Comparison of ENCODE assay signal across 8 cellular contexts in the genomic region with DNA sequence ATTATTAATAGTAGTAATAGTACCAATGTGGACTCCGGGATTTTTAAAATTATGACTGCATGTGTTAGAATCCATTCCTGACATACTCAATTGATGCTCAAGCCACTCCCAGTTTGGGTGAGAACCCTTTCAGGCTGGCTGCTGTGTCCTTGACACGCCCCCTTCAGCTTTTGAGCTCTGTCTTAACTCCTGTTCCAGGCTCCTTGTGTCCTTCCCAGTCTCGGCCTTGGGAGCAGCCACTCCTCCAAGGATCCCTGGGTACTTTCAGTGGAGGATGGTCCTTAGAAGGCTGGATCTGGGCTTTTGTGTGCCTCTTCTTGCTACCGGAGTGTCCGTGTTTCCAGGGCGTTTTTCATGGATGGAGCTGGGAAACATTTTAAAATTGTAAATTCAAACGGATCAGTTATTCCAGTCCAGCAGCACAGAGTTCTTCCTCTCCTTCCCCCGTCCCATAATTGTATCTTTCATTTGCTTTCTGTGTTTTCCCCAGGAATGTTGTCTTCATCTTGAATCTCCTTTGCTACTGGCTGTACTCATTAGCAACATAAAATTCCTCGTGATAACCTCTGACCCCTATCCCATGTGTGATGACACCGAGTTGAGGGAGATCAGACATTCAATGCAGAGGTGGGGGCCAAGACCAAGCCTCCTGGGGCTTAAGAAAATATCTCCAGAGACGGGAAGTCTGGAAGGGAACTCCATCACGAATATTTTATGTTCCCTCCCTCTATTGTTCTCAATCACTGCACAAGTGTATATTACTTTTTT. TPM values are rescaled to one million over a fixed set of nuclear protein-coding genes. Genes with fewer than 3 reads are reported as not detected.
DNase-seq lines count a peak whose midpoint lies in the region; ATAC-seq, FAIRE-seq and TF ChIP-seq lines count a peak whose summit lies in the region.

No MANE protein-coding gene starts in this region.

- ATAC-seq in HG03045 (IDR thresholded peaks at IDR 0.05; ENCODE audit: unreplicated experiment) = no peak

- H3K27ac ChIP-seq in esophagus (ENCODE audit: low read depth in 2 of 2, low read length in 1 of 2) = peak overlapping the region; percentile 73 to 84
- peak overlapping the region; percentile 87 for H3K27ac ChIP-seq in rectal smooth muscle tissue (ENCODE audit: low read depth, low read length)

- H3K4me1 ChIP-seq in esophagus (ENCODE audit: control insufficient read depth in 2 of 2, insufficient read depth in 2 of 2, low read length in 1 of 2) = peaks cover 2% of the 10 kb centered on the region in 2 donors
- H3K4me1 ChIP-seq in rectal smooth muscle tissue (ENCODE audit: control insufficient read depth, insufficient read depth, low read length) = peaks cover 6% of the 10 kb centered on the region

- TF ChIP-seq POLR2A in GM12891 (IDR thresholded peaks at IDR 0.05; ENCODE audit: low read depth, low read length) = no peak

- WGBS in esophagus, 2 donors = 53 to 57% methylated on average over 12 of the region's 12 CpGs

- H3K9ac ChIP-seq in rectal smooth muscle tissue (ENCODE audit: low read length) = no peak overlapping the region

- H3K27me3 ChIP-seq in esophagus (ENCODE audit: control insufficient read depth in 1 of 2, insufficient read depth in 2 of 2, low read length in 2 of 2) (no peaks in the 10 kb centered on the region), rectal smooth muscle tissue (ENCODE audit: control insufficient read depth, insufficient read depth, low read length) (no peaks in the 10 kb centered on the region)

- H3K9me3 ChIP-seq in esophagus (ENCODE audit: control insufficient read depth in 2 of 2, insufficient read depth in 1 of 2, low read depth in 1 of 2, low read length in 1 of 2) = no peaks in the 10 kb centered on the region

- no peak for FAIRE-seq in GM12891 (lab: Jason Lieb, UNC)

- peak; percentile 49 for DNase-seq in G401 (ENCODE audit: low spot score)
- peak; percentile 52 for DNase-seq in RKO (ENCODE audit: low spot score)
- DNase-seq in GM12891 (ENCODE audit: insufficient read length, low spot score) = no peak
- no peak for DNase-seq in GM19238 (ENCODE audit: insufficient read length, low spot score)
- no peak for DNase-seq in stimulated activated CD4-positive, alpha-beta T cell treated with anti-CD3 and anti-CD28 coated beads, Interleukin-2, amount 100 ng/mL, for 48 hours

- H3K4me3 ChIP-seq in esophagus (ENCODE audit: low read depth in 1 of 2, low read length in 2 of 2) (peak overlapping the region in 1 of 2 donors; percentile 70), rectal smooth muscle tissue (ENCODE audit: low read length) (peak overlapping the region; percentile 61)

- in situ Hi-C loops in G401 (cut with HindIII; ENCODE audit: low sequenced_read_pairs) = no loop called here

- H3K36me3 ChIP-seq in esophagus (ENCODE audit: control insufficient read depth in 2 of 2, insufficient read depth in 2 of 2, low read length in 1 of 2) = no peaks in the 10 kb centered on the region
- no peaks in the 10 kb centered on the region for H3K36me3 ChIP-seq in rectal smooth muscle tissue (ENCODE audit: control insufficient read depth, insufficient read depth, low read length)

TF ChIP-seq in GM12891, 5 proteins besides CTCF, POLR2A, EP300 and RAD21:
- no peak for TF ChIP-seq POLR2AphosphoS5 (IDR thresholded peaks at IDR 0.05; ENCODE audit: low read depth, low read length)
- no peak for TF ChIP-seq SPI1 (IDR thresholded peaks at IDR 0.05; ENCODE audit: low read depth, low read length)
- TF ChIP-seq TAF1 (IDR thresholded peaks at IDR 0.05; ENCODE audit: low read depth, low read length) = no peak
- no peak for TF ChIP-seq PAX5 (IDR thresholded peaks at IDR 0.05; ENCODE audit: insufficient read depth, low read length, severe bottlenecking)
- no peak for TF ChIP-seq POU2F2 (IDR thresholded peaks at IDR 0.05; ENCODE audit: low read depth, low read length)

RNA-seq across cellular contexts. Expression of a gene that starts 40.0 kb away (rescaled TPM):
- 5.2 and 11.0 TPM in 2 replicates for total RNA-seq in G401 (2014; rRNA removed; shearing (Covaris generic))
- polyA plus RNA-seq in esophagus = 10 to 100 TPM; 26.2 to 42.7 TPM
- 26.1 TPM for polyA plus RNA-seq in GM12891 (2012; ENCODE audit: low read depth, missing spikeins)

Comparison
In these comparisons a context has a peak if more than half of its experiments do, and no peak if none do; other contexts are left out.
1. DNase-seq: peak in G401 (single experiment) and RKO (single experiment); none in GM12891 (single experiment), GM19238 (single experiment) and stimulated activated CD4-positive, alpha-beta T cell treated with anti-CD3 and anti-CD28 coated beads, Interleukin-2, amount 100 ng/mL, for 48 hours (0 of 2).